20 cellular contexts compared by ENCODE assay signal in the genomic region with DNA sequence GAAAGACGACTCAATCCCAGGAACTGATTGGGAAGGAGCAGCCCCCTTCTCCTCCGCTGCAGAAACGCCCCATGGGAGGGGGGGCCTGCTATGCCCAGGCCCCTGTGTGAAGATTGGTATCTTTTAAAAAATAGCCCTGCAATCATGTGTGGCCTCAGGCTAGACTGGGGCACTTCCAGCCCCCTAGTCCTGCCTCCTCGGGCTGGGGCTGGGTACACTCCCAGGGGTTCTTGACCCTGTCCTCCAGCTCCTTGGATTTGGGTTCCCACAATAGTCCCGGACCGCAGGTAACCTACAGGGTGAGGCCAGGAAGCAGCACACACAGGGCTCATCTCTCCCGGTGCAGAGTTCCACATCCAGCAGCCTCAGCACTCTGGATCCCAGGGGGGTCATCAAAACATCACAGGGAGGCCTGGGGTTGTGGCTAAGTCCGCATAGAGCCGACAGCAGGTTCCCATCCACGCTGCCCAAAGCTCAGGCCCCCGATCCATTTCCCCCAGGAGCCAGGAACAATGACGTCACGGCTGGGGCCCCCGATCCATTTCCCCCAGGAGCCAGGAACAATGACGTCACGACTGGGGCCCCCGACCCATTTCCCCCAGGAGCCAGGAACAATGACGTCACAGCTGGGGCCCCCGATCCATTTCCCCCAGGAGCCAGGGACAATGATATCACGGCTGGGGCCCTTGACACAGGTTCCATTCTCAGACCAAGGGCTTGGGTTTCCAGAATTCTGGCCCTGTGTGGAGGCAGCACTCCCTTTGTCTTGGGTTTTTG.
A peak's percentile ranks its signal among the peaks of the same experiment; 100 is the strongest.
DNase-seq lines count a peak whose midpoint lies in the region; ATAC-seq and TF ChIP-seq lines count a peak whose summit lies in the region.
"Had no signal": no experiment of that assay in that cellular context is flagged by ENCODE, and none has a peak within 500 bp of the region (broad histone marks: within the 10 kb centered on the region; RNA-seq: fewer than 3 reads in every experiment).

No MANE protein-coding gene starts in this region.

- H3K4me3 Mint-ChIP-seq in activated CD8-positive, alpha-beta memory T cell treated with anti-CD3 and anti-CD28 coated beads, Interleukin-2, amount 10 ng/mL, durations not matched to agents 7 days and 5 days = no peak overlapping the region
- H3K4me3 Mint-ChIP-seq: B cell; CD4-positive, CD25-positive, alpha-beta regulatory T cell had no signal

- TF ChIP-seq POLR2A in esophagus squamous epithelium (IDR thresholded peaks at IDR 0.05) (no peak), suprapubic skin (IDR thresholded peaks at IDR 0.05) (no peak)

- H3K36me3 ChIP-seq in esophagus squamous epithelium (no peaks in the 10 kb centered on the region), mucosa of rectum (ENCODE audit: control insufficient read depth in 2 of 2, insufficient read depth in 2 of 2, low read length in 2 of 2) (no peaks in the 10 kb centered on the region), suprapubic skin (no peaks in the 10 kb centered on the region)

- no peak overlapping the region for H3K9ac ChIP-seq in mucosa of rectum (ENCODE audit: low read depth in 1 of 2, low read length in 2 of 2)

- H3K27ac ChIP-seq in esophagus squamous epithelium = peak overlapping the region in 3 of 4 donors; percentile 9 to 61 (median 45)
- peak overlapping the region; percentile 17 to 19 for H3K27ac ChIP-seq in mucosa of rectum (ENCODE audit: low read depth in 2 of 2, low read length in 2 of 2)
- no peak overlapping the region for H3K27ac ChIP-seq in suprapubic skin
- H3K27ac ChIP-seq: 22Rv1, SK-N-MC had no signal

- CTCF ChIA-PET in activated CD8-positive, alpha-beta memory T cell treated with anti-CD3 and anti-CD28 coated beads, Interleukin-2, amount 10 ng/mL, durations not matched to agents 7 days and 5 days (lab: Charles Lee) = no interaction called here

- no peak overlapping the region for H3K27ac Mint-ChIP-seq in activated CD8-positive, alpha-beta memory T cell treated with anti-CD3 and anti-CD28 coated beads, Interleukin-2, amount 10 ng/mL, durations not matched to agents 7 days and 5 days
- H3K27ac Mint-ChIP-seq: B cell had no signal

- no peaks in the 10 kb centered on the region for H3K36me3 Mint-ChIP-seq in activated CD8-positive, alpha-beta memory T cell treated with anti-CD3 and anti-CD28 coated beads, Interleukin-2, amount 10 ng/mL, durations not matched to agents 7 days and 5 days
- H3K36me3 Mint-ChIP-seq: CD4-positive, CD25-positive, alpha-beta regulatory T cell had no signal

- intact Hi-C loops in esophagus squamous epithelium (cut with DNase I) = no loop called here

- no peaks in the 10 kb centered on the region for H3K9me3 ChIP-seq in esophagus squamous epithelium
- no peaks in the 10 kb centered on the region for H3K9me3 ChIP-seq in mucosa of rectum (ENCODE audit: control insufficient read depth in 2 of 2, low read length in 2 of 2)
- no peaks in the 10 kb centered on the region for H3K9me3 ChIP-seq in suprapubic skin

- H3K9me3 Mint-ChIP-seq in activated CD8-positive, alpha-beta memory T cell treated with anti-CD3 and anti-CD28 coated beads, Interleukin-2, amount 10 ng/mL, durations not matched to agents 7 days and 5 days (ENCODE audit: low read depth) = no peaks in the 10 kb centered on the region
- H3K9me3 Mint-ChIP-seq: CD4-positive, CD25-positive, alpha-beta regulatory T cell had no signal

- no peak for TF ChIP-seq EP300 in suprapubic skin (IDR thresholded peaks at IDR 0.05)

- no peak for ATAC-seq in activated CD8-positive, alpha-beta memory T cell treated with anti-CD3 and anti-CD28 coated beads, Interleukin-2, amount 10 ng/mL, durations not matched to agents 7 days and 5 days
- no peak for ATAC-seq in GM19397 (IDR thresholded peaks at IDR 0.05; ENCODE audit: unreplicated experiment)
- ATAC-seq: Panc1, Right ventricle myocardium inferior had no signal

- 50 to 56% methylated on average over 4 to 15 of the region's 20 CpGs for WGBS in esophagus squamous epithelium, 2 donors
- 47% methylated on average over 12 of the region's 20 CpGs for WGBS in suprapubic skin

- peak; percentile 8 for DNase-seq in activated CD8-positive, alpha-beta memory T cell treated with anti-CD3 and anti-CD28 coated beads, Interleukin-2, amount 50 U/mL, for 4 hours
- no peak for DNase-seq in activated CD8-positive, alpha-beta memory T cell treated with anti-CD3 and anti-CD28 coated beads, Interleukin-2, amount 10 ng/mL, durations not matched to agents 7 days and 5 days
- no peak for DNase-seq in esophagus squamous epithelium (lab: John Stamatoyannopoulos, UW)
- DNase-seq in suprapubic skin (ENCODE audit: low spot score in 2 of 2) = peak; percentile 26 to 56
- DNase-seq in NCI-H446 (lab: John Stamatoyannopoulos, UW) = no peak
- no peak for DNase-seq in islet precursor cell
- DNase-seq: CD4-positive, CD25-positive, alpha-beta regulatory T cell; COR-L47; DMS 273 treated with DMSO at 0.1 percent for 48 hours; GDM1; Karpas-422; NCI-H1436 treated with DMSO at 0.1 percent for 48 hours; NCI-H2081 had no signal

- H3K4me3 ChIP-seq in esophagus squamous epithelium (no peak overlapping the region), mucosa of rectum (ENCODE audit: low read length in 2 of 2) (no peak overlapping the region), suprapubic skin (no peak overlapping the region)
- H3K4me3 ChIP-seq: SK-N-MC had no signal

- no peaks in the 10 kb centered on the region for H3K27me3 Mint-ChIP-seq in activated CD8-positive, alpha-beta memory T cell treated with anti-CD3 and anti-CD28 coated beads, Interleukin-2, amount 10 ng/mL, durations not matched to agents 7 days and 5 days
- H3K27me3 Mint-ChIP-seq: B cell had no signal

- H3K4me1 Mint-ChIP-seq in activated CD8-positive, alpha-beta memory T cell treated with anti-CD3 and anti-CD28 coated beads, Interleukin-2, amount 10 ng/mL, durations not matched to agents 7 days and 5 days = no peaks in the 10 kb centered on the region
- H3K4me1 Mint-ChIP-seq: B cell; CD4-positive, CD25-positive, alpha-beta regulatory T cell had no signal

- H3K27me3 ChIP-seq in esophagus squamous epithelium = peaks cover 0 to 23% (median 0%) of the 10 kb centered on the region in 4 donors
- no peaks in the 10 kb centered on the region for H3K27me3 ChIP-seq in mucosa of rectum (ENCODE audit: control insufficient read depth in 2 of 2, insufficient read depth in 2 of 2, low read length in 2 of 2)
- peaks cover 38% of the 10 kb centered on the region for H3K27me3 ChIP-seq in suprapubic skin

- H3K4me1 ChIP-seq in esophagus squamous epithelium (peaks cover 0 to 10% (median 0%) of the 10 kb centered on the region in 3 donors), mucosa of rectum (ENCODE audit: control insufficient read depth in 2 of 2, insufficient read depth in 2 of 2, low read length in 2 of 2) (peaks cover 0 to 6% of the 10 kb centered on the region in 2 donors), suprapubic skin (no peaks in the 10 kb centered on the region)

- TF ChIP-seq CTCF in esophagus squamous epithelium (IDR thresholded peaks at IDR 0.05) = no peak
- TF ChIP-seq CTCF in suprapubic skin (IDR thresholded peaks at IDR 0.05) = no peak

Comparison
In these comparisons a context has a peak if more than half of its experiments do, and no peak if none do; other contexts are left out.
1. DNase-seq: peak in activated CD8-positive, alpha-beta memory T cell treated with anti-CD3 and anti-CD28 coated beads, Interleukin-2, amount 50 U/mL, for 4 hours (single experiment) and suprapubic skin (2 of 2); none in activated CD8-positive, alpha-beta memory T cell treated with anti-CD3 and anti-CD28 coated beads, Interleukin-2, amount 10 ng/mL, durations not matched to agents 7 days and 5 days (single experiment), esophagus squamous epithelium (single experiment), NCI-H446 (0 of 2) and islet precursor cell (single experiment).